ENCODE assay signal across 25 cellular contexts in genomic region chr3:165491487-165491886, GRCh38.
DNase-seq lines count a peak whose midpoint lies in the region; ATAC-seq and TF ChIP-seq lines count a peak whose summit lies in the region.
"Had no signal": no experiment of that assay in that cellular context is flagged by ENCODE, and none has a peak within 500 bp of the region (broad histone marks: within the 10 kb centered on the region; RNA-seq: fewer than 3 reads in every experiment).

No MANE protein-coding gene starts in this region.

- H3K9me2 ChIP-seq in GM23248 (ENCODE audit: insufficient read depth), result no peaks in the 10 kb centered on the region

- H3K27me3 Mint-ChIP-seq in T-cell, result no peaks in the 10 kb centered on the region
- H3K27me3 Mint-ChIP-seq: activated CD4-positive, alpha-beta memory T cell treated with anti-CD3 and anti-CD28 coated beads for 36 hours; CD4-positive, CD25-positive, alpha-beta regulatory T cell; naive thymus-derived CD8-positive, alpha-beta T cell had no signal

- H3K27me3 ChIP-seq in GM23248 (replicated peaks; ENCODE audit: insufficient read depth), result no peaks in the 10 kb centered on the region
- no peaks in the 10 kb centered on the region for H3K27me3 ChIP-seq in foreskin keratinocyte
- H3K27me3 ChIP-seq in psoas muscle (ENCODE audit: insufficient read depth in 3 of 3, low read length in 2 of 3), result no peaks in the 10 kb centered on the region
- no peaks in the 10 kb centered on the region for H3K27me3 ChIP-seq in right lobe of liver
- H3K27me3 ChIP-seq: ascending aorta had no signal

- TF ChIP-seq POLR2A in right lobe of liver (IDR thresholded peaks at IDR 0.05), result no peak

- TF ChIP-seq CTCF in foreskin keratinocyte (conservative IDR thresholded peaks at IDR 0.05) (no peak), psoas muscle (IDR thresholded peaks at IDR 0.05) (no peak), right lobe of liver (IDR thresholded peaks at IDR 0.05) (no peak)

- no peak overlapping the region for H3K4me2 ChIP-seq in GM23248 (ENCODE audit: unreplicated experiment)
- H3K4me2 ChIP-seq: KMS-11, PC-9 had no signal

- H3K27ac ChIP-seq in GM23248 (no peak overlapping the region), foreskin keratinocyte (no peak overlapping the region), psoas muscle (no peak overlapping the region), right lobe of liver (no peak overlapping the region)
- H3K27ac ChIP-seq: ascending aorta, KMS-11, PC-9, thoracic aorta had no signal

- POLR2A ChIA-PET in T-cell (lab: Charles Lee), result no interaction called here

- H3K4me3 Mint-ChIP-seq in T-cell, result no peak overlapping the region
- H3K4me3 Mint-ChIP-seq: activated CD4-positive, alpha-beta memory T cell treated with anti-CD3 and anti-CD28 coated beads for 36 hours; CD4-positive, CD25-positive, alpha-beta regulatory T cell; naive thymus-derived CD8-positive, alpha-beta T cell had no signal

- peak; percentile 2 for DNase-seq in GM23248
- DNase-seq in NCI-H226, result peak; percentile 96
- DNase-seq in foreskin keratinocyte, result peak; percentile 10 to 40
- no peak for DNase-seq in psoas muscle
- DNase-seq in T-cell, result no peak
- no peak for DNase-seq in right lobe of liver
- DNase-seq: activated CD4-positive, alpha-beta memory T cell treated with anti-CD3 and anti-CD28 coated beads for 36 hours; CD4-positive, CD25-positive, alpha-beta regulatory T cell; cerebellar nuclear complex; left colon; midbrain; naive thymus-derived CD8-positive, alpha-beta T cell; NCI-H524; NK-92 treated with Interleukin-12 subunit alpha and Interleukin-12 subunit beta, amount 100 ng/mL, for 24 hours; PC-9; right cardiac atrium; SIG-M5; stimulated activated naive CD4-positive, alpha-beta T cell treated with Interleukin-2 at 50 U/mL for 16 hours had no signal

- H3F3A ChIP-seq in GM23248 (ENCODE audit: insufficient read depth), result no peaks in the 10 kb centered on the region

- H3K9me3 ChIP-seq in GM23248 (ENCODE audit: low read depth) (no peaks in the 10 kb centered on the region), psoas muscle (no peaks in the 10 kb centered on the region), right lobe of liver (no peaks in the 10 kb centered on the region)
- H3K9me3 ChIP-seq: ascending aorta, thoracic aorta had no signal

- H3K4me3 ChIP-seq in GM23248, result no peak overlapping the region
- H3K4me3 ChIP-seq in psoas muscle, result no peak overlapping the region
- no peak overlapping the region for H3K4me3 ChIP-seq in right lobe of liver
- H3K4me3 ChIP-seq: ascending aorta, PC-9, thoracic aorta had no signal

- H3K36me3 Mint-ChIP-seq in T-cell, result no peaks in the 10 kb centered on the region
- H3K36me3 Mint-ChIP-seq: activated CD4-positive, alpha-beta memory T cell treated with anti-CD3 and anti-CD28 coated beads for 36 hours; activated naive CD4-positive, alpha-beta T cell treated with anti-CD3 and anti-CD28 coated beads, Interleukin-2, amount 50 U/mL, for 72 hours; CD4-positive, CD25-positive, alpha-beta regulatory T cell; naive thymus-derived CD8-positive, alpha-beta T cell had no signal

- no peak overlapping the region for H2AFZ ChIP-seq in GM23248
- H2AFZ ChIP-seq: PC-9 had no signal

- ATAC-seq in foreskin keratinocyte (no peak), psoas muscle (peak; percentile 19 to 50 (median 39)), HG03159 (IDR thresholded peaks at IDR 0.05; ENCODE audit: unreplicated experiment) (no peak), T-cell (replicated peaks in 1 of 4) (no peak), right lobe of liver (no peak)
- ATAC-seq: activated naive CD4-positive, alpha-beta T cell treated with anti-CD3 and anti-CD28 coated beads, Interleukin-2, amount 50 U/mL, for 72 hours; HCT116; left colon; naive thymus-derived CD8-positive, alpha-beta T cell had no signal

- H3K9me3 Mint-ChIP-seq in T-cell, result peaks cover 7 to 17% (median 8%) of the 10 kb centered on the region in 3 donors

- H3K36me3 ChIP-seq in GM23248 (ENCODE audit: low read depth) (no peaks in the 10 kb centered on the region), psoas muscle (ENCODE audit: insufficient read depth in 1 of 2, low read depth in 1 of 2) (no peaks in the 10 kb centered on the region), right lobe of liver (no peaks in the 10 kb centered on the region)
- H3K36me3 ChIP-seq: ascending aorta, thoracic aorta had no signal

- H3K4me1 ChIP-seq in GM23248 (ENCODE audit: insufficient read depth) (no peaks in the 10 kb centered on the region), foreskin keratinocyte (no peaks in the 10 kb centered on the region), psoas muscle (no peaks in the 10 kb centered on the region), right lobe of liver (no peaks in the 10 kb centered on the region)
- H3K4me1 ChIP-seq: ascending aorta had no signal

- no peak overlapping the region for H3K9ac ChIP-seq in GM23248
- H3K9ac ChIP-seq: KMS-11 had no signal

- H4K20me1 ChIP-seq in GM23248 (ENCODE audit: insufficient read depth), result no peaks in the 10 kb centered on the region

- in situ Hi-C loops in GM23248 (cut with MboI), result no loop called here

- intact Hi-C loops in psoas muscle (cut with DNase I) (no loop called here), right lobe of liver (cut with DNase I) (no loop called here)

- WGBS in GM23248 (ENCODE audit: low coverage in 1 of 2, low lambda C conversion rate in 2 of 2, missing lambda C conversion rate in 2 of 2), 2 experiments, result 37 to 45% methylated on average over 4 of the region's 4 CpGs
- WGBS in psoas muscle, 3 donors, result 58 to 64% (median 63%) methylated on average over 4 of the region's 4 CpGs
- 68% methylated on average over 4 of the region's 4 CpGs for WGBS in right lobe of liver (ENCODE audit: insufficient coverage, low coverage, low lambda C conversion rate, missing lambda C conversion rate)

- no peaks in the 10 kb centered on the region for H3K79me2 ChIP-seq in GM23248 (ENCODE audit: insufficient read depth)

- no peak overlapping the region for H3K27ac Mint-ChIP-seq in T-cell
- H3K27ac Mint-ChIP-seq: activated CD4-positive, alpha-beta memory T cell treated with anti-CD3 and anti-CD28 coated beads for 36 hours; activated naive CD4-positive, alpha-beta T cell treated with anti-CD3 and anti-CD28 coated beads, Interleukin-2, amount 50 U/mL, for 72 hours; activated T-helper 2 cell treated with anti-CD3 and anti-CD28 coated beads, Interferon-gamma antibody, Interleukin-2, Interleukin-4, amounts not matched to agents 10 μg/mL and 5 μg/mL and 100 μg/mL, durations not matched to agents 14 hours and 24 hours and 36 hours; CD4-positive, CD25-positive, alpha-beta regulatory T cell; naive thymus-derived CD8-positive, alpha-beta T cell had no signal

- CTCF ChIA-PET in T-cell (lab: Charles Lee), result no interaction called here

- no peaks in the 10 kb centered on the region for H3K4me1 Mint-ChIP-seq in T-cell
- H3K4me1 Mint-ChIP-seq: CD4-positive, CD25-positive, alpha-beta regulatory T cell; naive thymus-derived CD8-positive, alpha-beta T cell had no signal

Comparison
In these comparisons a context has a peak if more than half of its experiments do, and no peak if none do; other contexts are left out.
1. DNase-seq: peak in GM23248 (single experiment), NCI-H226 (single experiment) and foreskin keratinocyte (2 of 2); none in psoas muscle (0 of 2), T-cell (0 of 34) and right lobe of liver (0 of 3).
2. ATAC-seq: peak in psoas muscle (4 of 4); none in foreskin keratinocyte (single experiment), HG03159 (single experiment), T-cell (0 of 4) and right lobe of liver (0 of 4).